In the genomic region with DNA sequence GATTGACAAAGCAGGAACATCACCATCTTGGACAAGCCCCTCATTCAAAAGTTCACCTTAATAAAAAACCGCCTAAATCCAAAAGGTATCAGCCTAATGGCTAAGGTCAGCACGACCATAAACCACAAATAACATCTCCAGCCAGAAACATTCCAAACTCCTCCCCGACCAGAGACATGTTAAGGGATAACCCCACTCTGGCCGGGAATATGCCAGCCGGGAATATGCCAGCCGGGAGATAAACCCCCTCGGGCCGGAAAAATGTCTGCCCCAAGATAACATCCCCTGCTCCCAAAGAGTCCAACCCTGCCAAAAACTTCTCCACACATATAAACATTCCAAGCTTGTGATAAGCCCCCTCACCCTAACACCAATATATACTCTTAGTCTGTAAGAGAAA, we compare ENCODE assay signal across 9 cellular contexts. TPM values are rescaled to one million over a fixed set of nuclear protein-coding genes. Genes with fewer than 3 reads are reported as not detected.
DNase-seq lines count a peak whose midpoint lies in the region; ATAC-seq and TF ChIP-seq lines count a peak whose summit lies in the region.
"Had no signal": no experiment of that assay in that cellular context is flagged by ENCODE, and none has a peak within 500 bp of the region (broad histone marks: within the 10 kb centered on the region; RNA-seq: fewer than 3 reads in every experiment).

No MANE protein-coding gene starts in this region.

- no peaks in the 10 kb centered on the region for H3K9me3 ChIP-seq in iPS DF 6.9 (ENCODE audit: control insufficient read depth, insufficient read depth, low read length)
- no peaks in the 10 kb centered on the region for H3K9me3 ChIP-seq in stomach smooth muscle (ENCODE audit: control insufficient read depth in 2 of 2, low read length in 2 of 2)

- no peaks in the 10 kb centered on the region for H3K9me3 Mint-ChIP-seq in activated CD4-positive, alpha-beta T cell treated with anti-CD3 and anti-CD28 coated beads, Interleukin-2, amount 10 ng/mL, durations not matched to agents 24 days and 14 days
- no peaks in the 10 kb centered on the region for H3K9me3 Mint-ChIP-seq in activated B cell treated with CpG ODN at 0.5 μM for 24 hours

- peak overlapping the region; percentile 90; the same call in 1 of the 2 replicates for H3K4me3 ChIP-seq in iPS DF 6.9 (ENCODE audit: low read length)
- peak overlapping the region; percentile 90 to 92 for H3K4me3 ChIP-seq in stomach smooth muscle (ENCODE audit: low read length in 2 of 2)

- WGBS in iPS DF 6.9 (ENCODE audit: insufficient coverage, insufficient read length) = no CpG with 5 or more reads among the region's 8 CpGs

- intact Hi-C loops in activated CD4-positive, alpha-beta T cell treated with anti-CD3 and anti-CD28 coated beads, Interleukin-2, amount 10 ng/mL, durations not matched to agents 24 days and 14 days (cut with micrococcal nuclease) = no loop called here
- intact Hi-C loops in activated B cell treated with CpG ODN at 0.5 μM for 24 hours (cut with micrococcal nuclease) = no loop called here

- no peak for DNase-seq in activated CD4-positive, alpha-beta T cell treated with anti-CD3 and anti-CD28 coated beads, Interleukin-2, amount 10 ng/mL, durations not matched to agents 24 days and 14 days
- DNase-seq in activated CD4-positive, alpha-beta T cell treated with anti-CD3 and anti-CD28 coated beads, Interleukin-2, amount 50 U/mL, for 48 hours = no peak
- DNase-seq in activated B cell treated with CpG ODN at 0.5 μM for 24 hours (no peak), iPS DF 6.9 (ENCODE audit: low read depth, low spot score) (no peak), MV-4-11 (lab: John Stamatoyannopoulos, UW) (no peak), NCI-H2171 (lab: John Stamatoyannopoulos, UW) (no peak), NCI-H2081 (lab: John Stamatoyannopoulos, UW) (no peak)
- DNase-seq: NCI-H2171 treated with DMSO at 0.1 percent for 48 hours had no signal

- H3K27me3 Mint-ChIP-seq in activated CD4-positive, alpha-beta T cell treated with anti-CD3 and anti-CD28 coated beads, Interleukin-2, amount 10 ng/mL, durations not matched to agents 24 days and 14 days = no peaks in the 10 kb centered on the region
- no peaks in the 10 kb centered on the region for H3K27me3 Mint-ChIP-seq in activated B cell treated with CpG ODN at 0.5 μM for 24 hours

- ATAC-seq in activated B cell treated with CpG ODN at 0.5 μM for 24 hours (ENCODE audit: low read depth) = no peak

- peak overlapping the region; percentile 79 to 82 for H3K9ac ChIP-seq in stomach smooth muscle (ENCODE audit: low read length in 2 of 2)

- H3K27ac Mint-ChIP-seq in activated CD4-positive, alpha-beta T cell treated with anti-CD3 and anti-CD28 coated beads, Interleukin-2, amount 10 ng/mL, durations not matched to agents 24 days and 14 days = peak overlapping the region; percentile 82
- no peak overlapping the region for H3K27ac Mint-ChIP-seq in activated B cell treated with CpG ODN at 0.5 μM for 24 hours

- H3K27ac ChIP-seq in iPS DF 6.9 (ENCODE audit: low read length) = no peak overlapping the region
- no peak overlapping the region for H3K27ac ChIP-seq in stomach smooth muscle (ENCODE audit: low read length)

- no peak for TF ChIP-seq CTCF in activated B cell treated with CpG ODN at 0.5 μM for 24 hours (IDR thresholded peaks at IDR 0.05)

- no peaks in the 10 kb centered on the region for H3K27me3 ChIP-seq in iPS DF 6.9 (ENCODE audit: control insufficient read depth, insufficient read depth, low read length)
- no peaks in the 10 kb centered on the region for H3K27me3 ChIP-seq in stomach smooth muscle (ENCODE audit: control insufficient read depth in 1 of 2, insufficient read depth in 2 of 2, low read length in 2 of 2)

- CTCF ChIA-PET in activated B cell treated with CpG ODN at 0.5 μM for 24 hours (lab: Charles Lee) = interaction anchor here (1.6 kb wide), 1 partner anchor 13 kb away, joined by 3 read pairs; no protein-coding TSS in a partner anchor

- H3K4me1 Mint-ChIP-seq in activated CD4-positive, alpha-beta T cell treated with anti-CD3 and anti-CD28 coated beads, Interleukin-2, amount 10 ng/mL, durations not matched to agents 24 days and 14 days = peaks cover 38% of the 10 kb centered on the region
- peaks cover 37% of the 10 kb centered on the region for H3K4me1 Mint-ChIP-seq in activated B cell treated with CpG ODN at 0.5 μM for 24 hours

- H3K36me3 ChIP-seq in iPS DF 6.9 (ENCODE audit: control insufficient read depth, insufficient read depth, low read length) (no peaks in the 10 kb centered on the region; the same call in 1 of the 2 replicates), stomach smooth muscle (ENCODE audit: control insufficient read depth in 2 of 2, insufficient read depth in 2 of 2, low read length in 2 of 2) (peaks cover 0 to 8% of the 10 kb centered on the region in 2 donors)

- H3K4me1 ChIP-seq in iPS DF 6.9 (ENCODE audit: control insufficient read depth, insufficient read depth, low read length) (no peaks in the 10 kb centered on the region), stomach smooth muscle (ENCODE audit: control insufficient read depth, insufficient read depth, low read length) (peaks cover 12% of the 10 kb centered on the region)

- peak overlapping the region; percentile 99 for H3K4me3 Mint-ChIP-seq in activated CD4-positive, alpha-beta T cell treated with anti-CD3 and anti-CD28 coated beads, Interleukin-2, amount 10 ng/mL, durations not matched to agents 24 days and 14 days
- H3K4me3 Mint-ChIP-seq in activated B cell treated with CpG ODN at 0.5 μM for 24 hours = peak overlapping the region; percentile 85

- peaks cover 40% of the 10 kb centered on the region for H3K36me3 Mint-ChIP-seq in activated CD4-positive, alpha-beta T cell treated with anti-CD3 and anti-CD28 coated beads, Interleukin-2, amount 10 ng/mL, durations not matched to agents 24 days and 14 days (ENCODE audit: low read depth)
- peaks cover 29% of the 10 kb centered on the region for H3K36me3 Mint-ChIP-seq in activated B cell treated with CpG ODN at 0.5 μM for 24 hours (ENCODE audit: low read depth)

- POLR2A ChIA-PET in activated B cell treated with CpG ODN at 0.5 μM for 24 hours (lab: Charles Lee) = interaction anchor here (1.8 to 5.0 kb wide), 2 partner anchors 18 to 29 kb away, joined by 11 to 78 read pairs; a partner anchor contains a TSS

RNA-seq across cellular contexts. Expression of a gene that starts 1.4 kb away (rescaled TPM):
- total RNA-seq in activated CD4-positive, alpha-beta T cell treated with anti-CD3 and anti-CD28 coated beads, Interleukin-2, amount 10 ng/mL, durations not matched to agents 24 days and 14 days = 41.2 and 41.7 TPM in 2 replicates
- total RNA-seq in activated B cell treated with CpG ODN at 0.5 μM for 24 hours = 17.7 and 19.9 TPM in 2 replicates

RNA-seq across cellular contexts. Expression of a gene that starts 18.6 kb away (rescaled TPM):
- total RNA-seq in activated CD4-positive, alpha-beta T cell treated with anti-CD3 and anti-CD28 coated beads, Interleukin-2, amount 10 ng/mL, durations not matched to agents 24 days and 14 days = 64.3 and 69.8 TPM in 2 replicates
- total RNA-seq in activated B cell treated with CpG ODN at 0.5 μM for 24 hours = 63.2 and 76.8 TPM in 2 replicates

RNA-seq across cellular contexts. Expression of a gene that starts 18.9 kb away (rescaled TPM):
- total RNA-seq in activated CD4-positive, alpha-beta T cell treated with anti-CD3 and anti-CD28 coated beads, Interleukin-2, amount 10 ng/mL, durations not matched to agents 24 days and 14 days = 37.8 and 39.2 TPM in 2 replicates
- 29.7 and 31.2 TPM in 2 replicates for total RNA-seq in activated B cell treated with CpG ODN at 0.5 μM for 24 hours

RNA-seq across cellular contexts. Expression of a gene that starts 28.5 kb away (rescaled TPM):
- 451 TPM in 2 replicates for total RNA-seq in activated CD4-positive, alpha-beta T cell treated with anti-CD3 and anti-CD28 coated beads, Interleukin-2, amount 10 ng/mL, durations not matched to agents 24 days and 14 days
- 160 and 177 TPM in 2 replicates for total RNA-seq in activated B cell treated with CpG ODN at 0.5 μM for 24 hours

RNA-seq across cellular contexts. Expression of a gene that starts 47.4 kb away (rescaled TPM):
- total RNA-seq in activated CD4-positive, alpha-beta T cell treated with anti-CD3 and anti-CD28 coated beads, Interleukin-2, amount 10 ng/mL, durations not matched to agents 24 days and 14 days = 63.2 and 64.7 TPM in 2 replicates
- total RNA-seq in activated B cell treated with CpG ODN at 0.5 μM for 24 hours = 70.4 and 87.7 TPM in 2 replicates
